14 cellular contexts compared by ENCODE assay signal in the genomic region with DNA sequence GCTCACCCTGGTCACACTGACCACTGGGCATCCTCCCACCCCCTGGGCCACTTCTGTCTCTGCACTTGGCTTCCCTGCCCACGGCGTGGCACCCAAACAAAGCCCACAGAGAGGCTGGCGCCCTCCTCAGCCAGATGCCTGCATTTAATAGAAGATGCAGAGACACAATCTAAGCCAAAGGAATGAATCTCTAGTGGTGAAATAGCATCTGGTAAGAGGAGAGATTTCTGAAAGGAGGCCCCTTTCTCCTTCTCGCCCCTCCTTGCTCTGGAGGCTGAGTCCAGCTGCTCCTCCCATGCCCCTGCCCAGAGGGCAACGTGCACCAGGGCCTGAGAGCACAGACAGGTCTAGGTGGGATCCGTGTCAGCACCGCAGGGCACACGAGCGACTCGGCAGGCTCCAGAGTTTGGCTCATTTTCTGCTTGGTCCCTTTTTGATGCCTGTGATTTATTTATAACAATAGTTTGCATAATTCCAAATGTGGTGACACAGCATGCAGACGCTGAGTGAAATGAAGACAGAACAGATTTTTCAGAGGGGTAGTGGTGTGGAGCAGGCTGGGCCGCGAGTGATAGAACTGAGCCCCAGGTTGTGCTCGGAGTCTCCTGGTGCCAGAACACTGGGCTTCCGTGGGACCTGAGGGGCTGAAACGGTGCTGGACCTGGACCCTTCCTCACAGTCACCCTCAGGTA.
DNase-seq lines count a peak whose midpoint lies in the region; ATAC-seq and TF ChIP-seq lines count a peak whose summit lies in the region.
"Had no signal": no experiment of that assay in that cellular context is flagged by ENCODE, and none has a peak within 500 bp of the region (broad histone marks: within the 10 kb centered on the region; RNA-seq: fewer than 3 reads in every experiment).

No MANE protein-coding gene starts in this region.

- no peaks in the 10 kb centered on the region for H3K9me3 ChIP-seq in left ventricle myocardium inferior (replicated peaks)
- H3K9me3 ChIP-seq: mucosa of descending colon, thoracic aorta had no signal

- H3K4me1 ChIP-seq in left ventricle myocardium inferior = no peaks in the 10 kb centered on the region

- intact Hi-C loops in cardiac septum (cut with DNase I) = no loop called here
- intact Hi-C loops in left ventricle myocardium inferior (cut with micrococcal nuclease) = no loop called here
- intact Hi-C loops in dendritic cell treated with granulocyte-macrophage colony-stimulating factor and Interleukin-4, amounts not matched to agents 40 ng/mL and 50 ng/mL, for 4 days (cut with micrococcal nuclease) = no loop called here

- no peaks in the 10 kb centered on the region for H3K9me3 Mint-ChIP-seq in dendritic cell treated with granulocyte-macrophage colony-stimulating factor and Interleukin-4, amounts not matched to agents 40 ng/mL and 50 ng/mL, for 4 days
- H3K9me3 Mint-ChIP-seq: activated T-cell treated with anti-CD3 and anti-CD28 coated beads, Interleukin-2, amount 50 U/mL, for 24 hours; CD4-positive, CD25-positive, alpha-beta regulatory T cell; T-helper 2 cell treated with Interferon-gamma antibody and Interleukin-4, amounts not matched to agents 5 μg/mL and 100 μg/mL, for 36 hours had no signal

- no peak overlapping the region for H3K4me3 ChIP-seq in left ventricle myocardium inferior
- H3K4me3 ChIP-seq in LNCaP clone FGC (ENCODE audit: low read depth, low read length) = no peak overlapping the region
- H3K4me3 ChIP-seq: mucosa of descending colon, thoracic aorta had no signal

- peak overlapping the region; percentile 11 for H3K27ac Mint-ChIP-seq in dendritic cell treated with granulocyte-macrophage colony-stimulating factor and Interleukin-4, amounts not matched to agents 40 ng/mL and 50 ng/mL, for 4 days
- H3K27ac Mint-ChIP-seq: activated T-cell treated with anti-CD3 and anti-CD28 coated beads, Interleukin-2, amount 50 U/mL, for 24 hours; CD4-positive, CD25-positive, alpha-beta regulatory T cell; T-helper 2 cell treated with Interferon-gamma antibody and Interleukin-4, amounts not matched to agents 5 μg/mL and 100 μg/mL, for 36 hours had no signal

- H3K4me1 Mint-ChIP-seq in dendritic cell treated with granulocyte-macrophage colony-stimulating factor and Interleukin-4, amounts not matched to agents 40 ng/mL and 50 ng/mL, for 4 days (ENCODE audit: low read depth) = peaks cover 26% of the 10 kb centered on the region
- H3K4me1 Mint-ChIP-seq: CD4-positive, CD25-positive, alpha-beta regulatory T cell had no signal

- peak; percentile 47 for DNase-seq in cardiac septum (ENCODE audit: low spot score)
- no peak for DNase-seq in left ventricle myocardium inferior
- no peak for DNase-seq in LNCaP clone FGC (ENCODE audit: low read depth)
- DNase-seq in ureter (ENCODE audit: low spot score) = peak; percentile 35
- no peak for DNase-seq in effector CD8-positive, alpha-beta T cell (lab: John Stamatoyannopoulos, UW)
- DNase-seq: CD4-positive, CD25-positive, alpha-beta regulatory T cell; NCI-H1694 had no signal

- peaks cover 18% of the 10 kb centered on the region for H3K27me3 ChIP-seq in left ventricle myocardium inferior (ENCODE audit: low read depth)

- H3K4me3 Mint-ChIP-seq in dendritic cell treated with granulocyte-macrophage colony-stimulating factor and Interleukin-4, amounts not matched to agents 40 ng/mL and 50 ng/mL, for 4 days = no peak overlapping the region
- H3K4me3 Mint-ChIP-seq: activated T-cell treated with anti-CD3 and anti-CD28 coated beads, Interleukin-2, amount 50 U/mL, for 24 hours; CD4-positive, CD25-positive, alpha-beta regulatory T cell; T-helper 2 cell treated with Interferon-gamma antibody and Interleukin-4, amounts not matched to agents 5 μg/mL and 100 μg/mL, for 36 hours had no signal

- no peak for TF ChIP-seq CTCF in left ventricle myocardium inferior (IDR thresholded peaks at IDR 0.05; ENCODE audit: borderline replicate concordance)
- 0 out of 2 replicates have a peak, but pooled peaks have one; percentile 14 for TF ChIP-seq CTCF in LNCaP clone FGC (IDR thresholded peaks at IDR 0.05; ENCODE audit: control insufficient read depth, extremely low read depth, insufficient read depth)

- H3K36me3 Mint-ChIP-seq in dendritic cell treated with granulocyte-macrophage colony-stimulating factor and Interleukin-4, amounts not matched to agents 40 ng/mL and 50 ng/mL, for 4 days (ENCODE audit: low read depth) = no peaks in the 10 kb centered on the region
- H3K36me3 Mint-ChIP-seq: CD4-positive, CD25-positive, alpha-beta regulatory T cell had no signal

- ATAC-seq in GM18873 (IDR thresholded peaks at IDR 0.05; ENCODE audit: low FRiP score, unreplicated experiment) (no peak), HG03457 (IDR thresholded peaks at IDR 0.05; ENCODE audit: unreplicated experiment) (no peak)

- no peaks in the 10 kb centered on the region for H3K36me3 ChIP-seq in left ventricle myocardium inferior
- H3K36me3 ChIP-seq: thoracic aorta had no signal

- no peak overlapping the region for H3K27ac ChIP-seq in left ventricle myocardium inferior (replicated peaks)
- H3K27ac ChIP-seq: thoracic aorta had no signal

- H3K27me3 Mint-ChIP-seq in dendritic cell treated with granulocyte-macrophage colony-stimulating factor and Interleukin-4, amounts not matched to agents 40 ng/mL and 50 ng/mL, for 4 days = peaks cover 19% of the 10 kb centered on the region

Comparison
In these comparisons a context has a peak if more than half of its experiments do, and no peak if none do; other contexts are left out.
1. DNase-seq: peak in cardiac septum (single experiment) and ureter (single experiment); none in left ventricle myocardium inferior (single experiment), LNCaP clone FGC (single experiment) and effector CD8-positive, alpha-beta T cell (single experiment).